In genomic region chr2:74379851-74380789, GRCh38 we compare ENCODE assay signal across 8 cellular contexts. TPM values are rescaled to one million over a fixed set of nuclear protein-coding genes. Genes with fewer than 3 reads are reported as not detected.
DNase-seq lines count a peak whose midpoint lies in the region; ATAC-seq and TF ChIP-seq lines count a peak whose summit lies in the region.

Gene DCTN1, minus strand, starts transcription at chr2:74380311. Its CDS starts 274 bp downstream, at chr2:74380037.

- no peak for TF ChIP-seq CTCF in BE2C (IDR thresholded peaks at IDR 0.05; ENCODE audit: low read depth, low read length)

- no peaks in the 10 kb centered on the region for H3K27me3 ChIP-seq in BE2C

- peak; percentile 52 for ATAC-seq in GM21576 (IDR thresholded peaks at IDR 0.05; ENCODE audit: unreplicated experiment)
- no peak for ATAC-seq in GM19452 (IDR thresholded peaks at IDR 0.05; ENCODE audit: unreplicated experiment)

- intact Hi-C loops in T-helper 1 cell treated with Interleukin-12 subunit alpha and Interleukin-12 subunit beta and Interleukin-4 antibody, amounts not matched to agents 30 ng/mL and 1 ng/mL, for 36 hours (cut with micrococcal nuclease): loop anchor here (1.0 kb wide), 1 partner anchor 11 kb away; no protein-coding TSS in a partner anchor

- peak within 1 kb of the TSS in 12 of 21 experiments; percentile 3 to 80 (median 48) for H3K27ac ChIP-seq in skin epidermis

- no peaks in the 10 kb centered on the region; the same call in 1 of the 2 replicates for H3K36me3 ChIP-seq in BE2C

- DNase-seq in BE2C (peak; percentile 53), dedifferentiated amniotic fluid mesenchymal stem cell (ENCODE audit: extremely low spot score) (peak; percentile 55), kidney tubule cell (ENCODE audit: low spot score) (peak; percentile 59), NCI-H1436 treated with DMSO at 0.1 percent for 48 hours (lab: John Stamatoyannopoulos, UW) (no peak)

- H3K4me3 ChIP-seq in BE2C (ENCODE audit: low read depth, low read length) (peak within 1 kb of the TSS; percentile 49), skin epidermis (peak within 1 kb of the TSS in 3 of 7 experiments; percentile 2 to 11 (median 9))

- no peaks in the 10 kb centered on the region for H3K4me1 ChIP-seq in BE2C

- H3K9me3 ChIP-seq in BE2C: no peaks in the 10 kb centered on the region

RNA-seq across cellular contexts. Expression of gene DCTN1, which starts in this region (rescaled TPM):
- 137 TPM for polyA plus RNA-seq in BE2C (2012; ENCODE audit: insufficient read depth, insufficient read length, low read depth)
- 110 and 111 TPM in 2 replicates for total RNA-seq in T-helper 1 cell treated with Interleukin-12 subunit alpha and Interleukin-12 subunit beta and Interleukin-4 antibody, amounts not matched to agents 30 ng/mL and 1 ng/mL, for 36 hours
